9 cellular contexts compared by ENCODE assay signal in genomic region chr11:85941380-85941973, GRCh38.
DNase-seq lines count a peak whose midpoint lies in the region; ATAC-seq and TF ChIP-seq lines count a peak whose summit lies in the region.
"Had no signal": no experiment of that assay in that cellular context is flagged by ENCODE, and none has a peak within 500 bp of the region (broad histone marks: within the 10 kb centered on the region; RNA-seq: fewer than 3 reads in every experiment).

No MANE protein-coding gene starts in this region.

- in situ Hi-C loops in astrocyte of the spinal cord (cut with HindIII; ENCODE audit: low sequenced_read_pairs) = no loop called here

- H3K4me3 ChIP-seq in astrocyte of the spinal cord (ENCODE audit: low read depth, low read length) = no peak overlapping the region
- H3K4me3 ChIP-seq: BLaER1 treated with 17β-estradiol and CSF1 and Interleukin-3, amounts not matched to agents 10 nM and 100 nM had no signal

- TF ChIP-seq CTCF in astrocyte of the spinal cord (IDR thresholded peaks at IDR 0.05; ENCODE audit: low read depth, low read length) = peak; percentile 76

- DNase-seq in NCI-H2029 (lab: John Stamatoyannopoulos, UW) (peak; percentile 33), NCI-H2029 treated with DMSO at 0.1 percent for 48 hours (lab: John Stamatoyannopoulos, UW) (no peak), NOMO-1 (lab: John Stamatoyannopoulos, UW; ENCODE audit: unreplicated experiment in 2 of 2) (peak; percentile 37 to 60), astrocyte of the spinal cord (ENCODE audit: low read depth, low spot score) (peak; percentile 68), iPS DF 19.7 (ENCODE audit: low read depth, low spot score) (peak; percentile 30)
- DNase-seq in stimulated activated CD4-positive, alpha-beta T cell treated with anti-CD3 and anti-CD28 coated beads, Interleukin-1b, Interleukin-23, amount 100 ng/mL, for 48 hours = peak; percentile 54

- ATAC-seq in HG03064 (IDR thresholded peaks at IDR 0.05; ENCODE audit: low read depth, unreplicated experiment) = peak; percentile 56
- no peak for ATAC-seq in HG02840 (IDR thresholded peaks at IDR 0.05; ENCODE audit: low FRiP score, unreplicated experiment)
